In genomic region chr6:70666726-70667125, GRCh38 we compare ENCODE assay signal across 8 cellular contexts. TPM values are rescaled to one million over a fixed set of nuclear protein-coding genes. Genes with fewer than 3 reads are reported as not detected.
DNase-seq lines count a peak whose midpoint lies in the region; ATAC-seq and TF ChIP-seq lines count a peak whose summit lies in the region.

No MANE protein-coding gene starts in this region.

- intact Hi-C loops in left ventricle myocardium inferior (cut with micrococcal nuclease): loop anchor here (10.0 kb wide), 1 partner anchor 102 kb away; the partner anchor contains the start of gene SDHAF4
- intact Hi-C loops in Right ventricle myocardium inferior (cut with DNase I): loop anchor here (5.0 to 10.0 kb wide), 3 partner anchors 99 to 252 kb away; partner anchors contain the start of genes FAM135A and SDHAF4

- H3K9me3 Mint-ChIP-seq in activated naive CD8-positive, alpha-beta T cell (ENCODE audit: low read depth): no peaks in the 10 kb centered on the region
- H3K9me3 Mint-ChIP-seq in naive B cell: peaks cover 0 to 2% (median 0%) of the 10 kb centered on the region in 7 donors

- peaks cover 3% of the 10 kb centered on the region for H3K27me3 Mint-ChIP-seq in activated naive CD8-positive, alpha-beta T cell
- H3K27me3 Mint-ChIP-seq in naive B cell: peaks cover 15 to 21% (median 17%) of the 10 kb centered on the region in 3 donors

- no peaks in the 10 kb centered on the region for H3K27me3 ChIP-seq in left ventricle myocardium inferior (ENCODE audit: low read depth)

- peak overlapping the region; percentile 94 for H3K27ac Mint-ChIP-seq in activated naive CD8-positive, alpha-beta T cell
- H3K27ac Mint-ChIP-seq in naive B cell: peak overlapping the region in 4 of 6 donors; percentile 46 to 92 (median 86)

- no peaks in the 10 kb centered on the region for H3K9me3 ChIP-seq in left ventricle myocardium inferior (replicated peaks)

- H3K27ac ChIP-seq in left ventricle myocardium inferior (replicated peaks): peak overlapping the region; percentile 98

- ATAC-seq in Right ventricle myocardium inferior (no peak), naive B cell (ENCODE audit: low read depth in 2 of 2) (no peak), GM19452 (IDR thresholded peaks at IDR 0.05; ENCODE audit: unreplicated experiment) (no peak)

- TF ChIP-seq CTCF in left ventricle myocardium inferior (IDR thresholded peaks at IDR 0.05; ENCODE audit: borderline replicate concordance) (no peak), GM10266 (IDR thresholded peaks at IDR 0.05; ENCODE audit: control insufficient read depth, insufficient read depth, low read depth, missing control alignments) (no peak)

- peak overlapping the region; percentile 86 for H3K4me3 Mint-ChIP-seq in activated naive CD8-positive, alpha-beta T cell
- peak overlapping the region in 7 of 8 donors; percentile 83 to 92 (median 86) for H3K4me3 Mint-ChIP-seq in naive B cell

- DNase-seq in left ventricle myocardium inferior (no peak), Right ventricle myocardium inferior (ENCODE audit: missing footprints) (no peak), naive B cell (no peak), GM10266 (ENCODE audit: extremely low spot score) (no peak), medulla oblongata (ENCODE audit: extremely low spot score) (no peak)
- DNase-seq in activated CD4-positive, CD25-positive, alpha-beta regulatory T cell treated with anti-CD3 and anti-CD28 coated beads, Interleukin-2, amount 50 U/mL, for 72 hours: no peak

- peaks cover 42% of the 10 kb centered on the region for H3K4me1 Mint-ChIP-seq in activated naive CD8-positive, alpha-beta T cell (ENCODE audit: low read depth)
- H3K4me1 Mint-ChIP-seq in naive B cell: peaks cover 26 to 35% (median 32%) of the 10 kb centered on the region in 3 donors

- peak overlapping the region; percentile 93 for H3K4me3 ChIP-seq in left ventricle myocardium inferior

- peaks cover 61% of the 10 kb centered on the region for H3K4me1 ChIP-seq in left ventricle myocardium inferior

- H3K36me3 Mint-ChIP-seq in activated naive CD8-positive, alpha-beta T cell: peaks cover 4% of the 10 kb centered on the region
- peaks cover 0 to 7% of the 10 kb centered on the region in 2 donors for H3K36me3 Mint-ChIP-seq in naive B cell

- H3K36me3 ChIP-seq in left ventricle myocardium inferior: no peaks in the 10 kb centered on the region

RNA-seq across cellular contexts. Expression of gene SMAP1, which starts 1.0 kb away (rescaled TPM):
- 32.1 TPM for total RNA-seq in left ventricle myocardium inferior
- 27.3 TPM for total RNA-seq in Right ventricle myocardium inferior
- 10 to 100 TPM; 13.0 to 16.6 (median 15.8) TPM for polyA plus RNA-seq in naive B cell (ENCODE audit: low read depth in 6 of 6)
